Comparison of ENCODE assay signal across 8 cellular contexts in genomic region chr22:50247748-50248147, GRCh38. TPM values are rescaled to one million over a fixed set of nuclear protein-coding genes. Genes with fewer than 3 reads are reported as not detected.
A peak's percentile ranks its signal among the peaks of the same experiment; 100 is the strongest.
DNase-seq lines count a peak whose midpoint lies in the region; ATAC-seq and TF ChIP-seq lines count a peak whose summit lies in the region.

No MANE protein-coding gene starts in this region.

- POLR2A ChIA-PET in GM10248 (lab: Yijun Ruan, JAX) = no interaction called here

- TF ChIP-seq CTCF in GM10248 (IDR thresholded peaks at IDR 0.05; ENCODE audit: control extremely low read depth, extremely low read depth, low read depth, missing control alignments) = no peak
- TF ChIP-seq CTCF in GM10266 (IDR thresholded peaks at IDR 0.05; ENCODE audit: control insufficient read depth, insufficient read depth, low read depth, missing control alignments) = no peak

- CTCF ChIA-PET in GM10248 (lab: Yijun Ruan, JAX) = no interaction called here

- no peak for ATAC-seq in HG02840 (IDR thresholded peaks at IDR 0.05; ENCODE audit: low FRiP score, unreplicated experiment)

- DNase-seq in GM10248 (ENCODE audit: extremely low spot score) = peak; percentile 62
- peak; percentile 61 for DNase-seq in NCI-H2196 treated with DMSO at 0.1 percent for 48 hours (lab: John Stamatoyannopoulos, UW; ENCODE audit: unreplicated experiment)
- peak; percentile 54 to 60 for DNase-seq in activated T-cell treated with anti-CD3 and anti-CD28 coated beads, Interleukin-2, amount 50 U/mL, for 48 hours
- DNase-seq in lung microvascular endothelial cell (ENCODE audit: low read depth in 2 of 2) = peak; percentile 82 to 91
- no peak for DNase-seq in SW480 (ENCODE audit: low spot score)
- DNase-seq in GM10266 (ENCODE audit: extremely low spot score) = no peak
- DNase-seq in ureter (ENCODE audit: low spot score) = no peak

RNA-seq across cellular contexts. Expression of gene TUBGCP6, which starts 2.9 kb away (rescaled TPM):
- total RNA-seq in lung microvascular endothelial cell (11.8 and 21.2 TPM in 2 replicates), ureter (57.2 TPM)

RNA-seq across cellular contexts. Expression of gene HDAC10, which starts 3.3 kb away (rescaled TPM):
- 9.4 and 11.3 TPM in 2 replicates for total RNA-seq in lung microvascular endothelial cell
- 52.4 TPM for total RNA-seq in ureter

RNA-seq across cellular contexts. Expression of gene MAPK12, which starts 13.7 kb away (rescaled TPM):
- 37.0 and 53.6 TPM in 2 replicates for total RNA-seq in lung microvascular endothelial cell
- total RNA-seq in ureter = 14.1 TPM

RNA-seq across cellular contexts. Expression of gene MAPK11, which starts 22.4 kb away (rescaled TPM):
- total RNA-seq in lung microvascular endothelial cell = 16.3 and 21.8 TPM in 2 replicates
- 15.4 TPM for total RNA-seq in ureter

RNA-seq across cellular contexts. Expression of gene SELENOO, which starts 46.9 kb away (rescaled TPM):
- total RNA-seq in lung microvascular endothelial cell (14.1 and 14.4 TPM in 2 replicates), ureter (24.7 TPM)

Comparison
In these comparisons a context has a peak if more than half of its experiments do, and no peak if none do; other contexts are left out.
1. DNase-seq: peak in GM10248 (single experiment), NCI-H2196 treated with DMSO at 0.1 percent for 48 hours (single experiment), activated T-cell treated with anti-CD3 and anti-CD28 coated beads, Interleukin-2, amount 50 U/mL, for 48 hours (2 of 2) and lung microvascular endothelial cell (2 of 2); none in SW480 (single experiment), GM10266 (single experiment) and ureter (single experiment).